14 cellular contexts compared by ENCODE assay signal in genomic region chr10:76649723-76650127, GRCh38.
DNase-seq lines count a peak whose midpoint lies in the region; ATAC-seq, FAIRE-seq and TF ChIP-seq lines count a peak whose summit lies in the region.
"Had no signal": no experiment of that assay in that cellular context is flagged by ENCODE, and none has a peak within 500 bp of the region (broad histone marks: within the 10 kb centered on the region; RNA-seq: fewer than 3 reads in every experiment).

No MANE protein-coding gene starts in this region.

- in situ Hi-C loops in gastrocnemius medialis (cut with MboI; ENCODE audit: low sequenced_read_pairs in 4 of 4) = no loop called here

- intact Hi-C loops in gastrocnemius medialis (cut with DNase I; ENCODE audit: low total_unique reads) = no loop called here

- H3K4me3 ChIP-seq in osteoblast (ENCODE audit: insufficient read depth, low read length) (no peak overlapping the region), gastrocnemius medialis (no peak overlapping the region)

- H3K4me1 ChIP-seq in osteoblast (ENCODE audit: insufficient read depth, low read length) (peaks cover 10% of the 10 kb centered on the region), gastrocnemius medialis (no peaks in the 10 kb centered on the region)
- H3K4me1 ChIP-seq: parathyroid adenoma had no signal

- H2AFZ ChIP-seq in osteoblast (ENCODE audit: low read length) = peak overlapping the region; percentile 52
- H2AFZ ChIP-seq: parathyroid adenoma had no signal

- H3K9me3 ChIP-seq in osteoblast (ENCODE audit: low read depth, low read length) = no peaks in the 10 kb centered on the region
- H3K9me3 ChIP-seq in gastrocnemius medialis = no peaks in the 10 kb centered on the region

- H3K27me3 ChIP-seq in osteoblast (ENCODE audit: insufficient read depth, low read length) = no peaks in the 10 kb centered on the region
- H3K27me3 ChIP-seq in gastrocnemius medialis = no peaks in the 10 kb centered on the region

- no peaks in the 10 kb centered on the region for H3K36me3 ChIP-seq in osteoblast (ENCODE audit: insufficient read depth, low read length)
- no peaks in the 10 kb centered on the region for H3K36me3 ChIP-seq in gastrocnemius medialis

- H4K20me1 ChIP-seq in osteoblast (ENCODE audit: insufficient read depth, low read length) = no peaks in the 10 kb centered on the region

- H3K79me2 ChIP-seq in osteoblast (ENCODE audit: insufficient read depth, low read length) = no peaks in the 10 kb centered on the region
- H3K79me2 ChIP-seq: parathyroid adenoma had no signal

- no peak overlapping the region for H3K4me3 Mint-ChIP-seq in activated T-cell treated with anti-CD3 and anti-CD28 coated beads, Interleukin-2, amount 50 U/mL, for 24 hours
- H3K4me3 Mint-ChIP-seq: activated B cell treated with CpG ODN at 0.5 μM for 24 hours; CD4-positive, alpha-beta memory T cell had no signal

- H3K27ac ChIP-seq in osteoblast (ENCODE audit: low read depth, low read length) (no peak overlapping the region), gastrocnemius medialis (no peak overlapping the region)
- H3K27ac ChIP-seq: parathyroid adenoma had no signal

- no peaks in the 10 kb centered on the region for H3K4me1 Mint-ChIP-seq in activated T-cell treated with anti-CD3 and anti-CD28 coated beads, Interleukin-2, amount 50 U/mL, for 24 hours (ENCODE audit: low read depth)
- H3K4me1 Mint-ChIP-seq: activated B cell treated with CpG ODN at 0.5 μM for 24 hours; CD4-positive, alpha-beta memory T cell had no signal

- peak; percentile 99 for FAIRE-seq in endometrium (lab: Jason Lieb, UNC)
- FAIRE-seq: keratinocyte had no signal

- H3K27me3 Mint-ChIP-seq in activated T-cell treated with anti-CD3 and anti-CD28 coated beads, Interleukin-2, amount 50 U/mL, for 24 hours = no peaks in the 10 kb centered on the region
- H3K27me3 Mint-ChIP-seq: CD4-positive, alpha-beta memory T cell had no signal

- H3K9me3 Mint-ChIP-seq in activated T-cell treated with anti-CD3 and anti-CD28 coated beads, Interleukin-2, amount 50 U/mL, for 24 hours = no peaks in the 10 kb centered on the region
- H3K9me3 Mint-ChIP-seq: activated B cell treated with CpG ODN at 0.5 μM for 24 hours had no signal

- DNase-seq in AG20443 (ENCODE audit: low spot score) (peak; percentile 86), M059J (ENCODE audit: low read depth) (peak; percentile 60), osteoblast (ENCODE audit: insufficient read length, low spot score, missing footprints) (peak; percentile 79), gastrocnemius medialis (no peak)
- DNase-seq in activated T-cell treated with anti-CD3 and anti-CD28 coated beads, Interleukin-2, amount 50 U/mL, for 24 hours = no peak
- DNase-seq: activated B cell treated with CpG ODN at 0.5 μM for 24 hours; CD4-positive, alpha-beta memory T cell; effector CD4-positive, alpha-beta T cell had no signal

- TF ChIP-seq POLR2A in gastrocnemius medialis (IDR thresholded peaks at IDR 0.05) = no peak

- no peak overlapping the region for H3K4me2 ChIP-seq in osteoblast (ENCODE audit: insufficient read depth, low read length)

- ATAC-seq in HG03280 (IDR thresholded peaks at IDR 0.05; ENCODE audit: unreplicated experiment) (no peak), gastrocnemius medialis (no peak), GM19463 (IDR thresholded peaks at IDR 0.05; ENCODE audit: unreplicated experiment) (no peak)
- ATAC-seq: Panc1 had no signal

- no peak overlapping the region for H3K27ac Mint-ChIP-seq in activated T-cell treated with anti-CD3 and anti-CD28 coated beads, Interleukin-2, amount 50 U/mL, for 24 hours
- H3K27ac Mint-ChIP-seq: activated B cell treated with CpG ODN at 0.5 μM for 24 hours; CD4-positive, alpha-beta memory T cell had no signal

- no peaks in the 10 kb centered on the region for H3K36me3 Mint-ChIP-seq in activated T-cell treated with anti-CD3 and anti-CD28 coated beads, Interleukin-2, amount 50 U/mL, for 24 hours (ENCODE audit: low read depth)
- H3K36me3 Mint-ChIP-seq: CD4-positive, alpha-beta memory T cell had no signal

- TF ChIP-seq CTCF in osteoblast (IDR thresholded peaks at IDR 0.05; ENCODE audit: extremely low read depth, low read depth, low read length) (no peak), gastrocnemius medialis (IDR thresholded peaks at IDR 0.05 in 4 of 5, conservative IDR thresholded peaks at IDR 0.05 in 1 of 5) (no peak)

Comparison
In these comparisons a context has a peak if more than half of its experiments do, and no peak if none do; other contexts are left out.
1. DNase-seq: peak in AG20443 (single experiment), M059J (single experiment) and osteoblast (single experiment); none in activated T-cell treated with anti-CD3 and anti-CD28 coated beads, Interleukin-2, amount 50 U/mL, for 24 hours (single experiment) and gastrocnemius medialis (0 of 2).